Comparison of ENCODE assay signal across 8 cellular contexts in genomic region chr11:100719809-100720221, GRCh38. TPM values are rescaled to one million over a fixed set of nuclear protein-coding genes. Genes with fewer than 3 reads are reported as not detected.
DNase-seq lines count a peak whose midpoint lies in the region; ATAC-seq and TF ChIP-seq lines count a peak whose summit lies in the region.

No MANE protein-coding gene starts in this region.

- no peaks in the 10 kb centered on the region for H3K27me3 ChIP-seq in upper lobe of left lung

- H3K4me1 Mint-ChIP-seq in chondrocyte (ENCODE audit: low read depth), result peaks cover 29% of the 10 kb centered on the region
- peaks cover 8 to 19% of the 10 kb centered on the region in 2 donors for H3K4me1 Mint-ChIP-seq in stimulated activated naive B cell treated with anti-CD40 and anti-IgM and Interleukin-4, amounts not matched to agents 10 μg/mL and 1 μg/mL and 100 μg/mL, for 72 hours

- ATAC-seq in left lobe of liver (peak; percentile 97), upper lobe of left lung (ENCODE audit: low FRiP score in 2 of 2) (peak; percentile 81 to 86)
- no peak for ATAC-seq in stimulated activated naive B cell treated with anti-CD40 and anti-IgM and Interleukin-4, amounts not matched to agents 10 μg/mL and 1 μg/mL and 100 μg/mL, for 72 hours (replicated peaks)
- ATAC-seq in activated CD4-positive, CD25-positive, alpha-beta regulatory T cell treated with anti-CD3 and anti-CD28 coated beads, Interleukin-2, amount 50 U/mL, for 24 hours, result no peak

- TF ChIP-seq POLR2A in upper lobe of left lung (IDR thresholded peaks at IDR 0.05), result no peak

- TF ChIP-seq EP300 in upper lobe of left lung (IDR thresholded peaks at IDR 0.05), result no peak

- H3K36me3 ChIP-seq in upper lobe of left lung, result no peaks in the 10 kb centered on the region

- H3K4me1 ChIP-seq in upper lobe of left lung, result no peaks in the 10 kb centered on the region

- H3K4me3 ChIP-seq in upper lobe of left lung, result no peak overlapping the region

- peak overlapping the region in 3 of 4 donors; percentile 5 to 59 (median 23) for H3K27ac ChIP-seq in upper lobe of left lung

- TF ChIP-seq CTCF in AG09319 (IDR thresholded peaks at IDR 0.05; ENCODE audit: low read depth, low read length) (no peak), chondrocyte (IDR thresholded peaks at IDR 0.05) (no peak), upper lobe of left lung (IDR thresholded peaks at IDR 0.05) (no peak)

- H3K9me3 Mint-ChIP-seq in chondrocyte (ENCODE audit: low read depth), result no peaks in the 10 kb centered on the region
- no peaks in the 10 kb centered on the region for H3K9me3 Mint-ChIP-seq in stimulated activated naive B cell treated with anti-CD40 and anti-IgM and Interleukin-4, amounts not matched to agents 10 μg/mL and 1 μg/mL and 100 μg/mL, for 72 hours

- 42 to 51% methylated on average over 3 of the region's 3 CpGs for WGBS in upper lobe of left lung, 2 donors

- H3K27ac Mint-ChIP-seq in chondrocyte (ENCODE audit: unreplicated experiment), result peak overlapping the region; percentile 50
- no peak overlapping the region for H3K27ac Mint-ChIP-seq in stimulated activated naive B cell treated with anti-CD40 and anti-IgM and Interleukin-4, amounts not matched to agents 10 μg/mL and 1 μg/mL and 100 μg/mL, for 72 hours

- H3K27me3 Mint-ChIP-seq in chondrocyte (ENCODE audit: low read depth), result no peaks in the 10 kb centered on the region
- no peaks in the 10 kb centered on the region for H3K27me3 Mint-ChIP-seq in stimulated activated naive B cell treated with anti-CD40 and anti-IgM and Interleukin-4, amounts not matched to agents 10 μg/mL and 1 μg/mL and 100 μg/mL, for 72 hours

- no peaks in the 10 kb centered on the region for H3K9me3 ChIP-seq in upper lobe of left lung

- H3K36me3 Mint-ChIP-seq in chondrocyte (ENCODE audit: low read depth), result no peaks in the 10 kb centered on the region
- no peaks in the 10 kb centered on the region for H3K36me3 Mint-ChIP-seq in stimulated activated naive B cell treated with anti-CD40 and anti-IgM and Interleukin-4, amounts not matched to agents 10 μg/mL and 1 μg/mL and 100 μg/mL, for 72 hours

- DNase-seq in AG09319 (ENCODE audit: extremely low read depth, low read depth) (peak; percentile 56), NCI-H1092 treated with DMSO at 0.1 percent for 48 hours (lab: John Stamatoyannopoulos, UW) (peak; percentile 92), chondrocyte (ENCODE audit: low spot score) (no peak), left lobe of liver (ENCODE audit: low spot score) (peak; percentile 73), upper lobe of left lung (no peak), T-helper 1 cell (no peak)
- no peak for DNase-seq in stimulated activated naive B cell treated with anti-CD40 and anti-IgM and Interleukin-4, amounts not matched to agents 10 μg/mL and 1 μg/mL and 100 μg/mL, for 72 hours

- H3K4me3 Mint-ChIP-seq in chondrocyte (ENCODE audit: unreplicated experiment), result no peak overlapping the region
- H3K4me3 Mint-ChIP-seq in stimulated activated naive B cell treated with anti-CD40 and anti-IgM and Interleukin-4, amounts not matched to agents 10 μg/mL and 1 μg/mL and 100 μg/mL, for 72 hours, result no peak overlapping the region

RNA-seq across cellular contexts. Expression of gene ARHGAP42, which starts 32.7 kb away (rescaled TPM):
- total RNA-seq in chondrocyte (15.0 to 16.1 TPM (median 15.1 TPM) in 3 replicates), left lobe of liver (11.2 TPM), upper lobe of left lung (10 to 100 TPM in 5 of 6 donors, 1 to 10 TPM in 1; 8.7 to 44.9 (median 23.6) TPM)

Comparison
In these comparisons a context has a peak if more than half of its experiments do, and no peak if none do; other contexts are left out.
1. DNase-seq: peak in AG09319 (single experiment), NCI-H1092 treated with DMSO at 0.1 percent for 48 hours (single experiment) and left lobe of liver (single experiment); none in chondrocyte (single experiment), upper lobe of left lung (0 of 2), stimulated activated naive B cell treated with anti-CD40 and anti-IgM and Interleukin-4, amounts not matched to agents 10 μg/mL and 1 μg/mL and 100 μg/mL, for 72 hours (single experiment) and T-helper 1 cell (0 of 5).
2. ATAC-seq: peak in left lobe of liver (single experiment) and upper lobe of left lung (2 of 2); none in stimulated activated naive B cell treated with anti-CD40 and anti-IgM and Interleukin-4, amounts not matched to agents 10 μg/mL and 1 μg/mL and 100 μg/mL, for 72 hours (0 of 2) and activated CD4-positive, CD25-positive, alpha-beta regulatory T cell treated with anti-CD3 and anti-CD28 coated beads, Interleukin-2, amount 50 U/mL, for 24 hours (0 of 2).